ENCODE assay signal across 30 cellular contexts in genomic region chr12:91219919-91220318, GRCh38. TPM values are rescaled to one million over a fixed set of nuclear protein-coding genes. Genes with fewer than 3 reads are reported as not detected.
"Had no signal": no experiment of that assay in that cellular context is flagged by ENCODE, and none has a peak within 500 bp of the region (broad histone marks: within the 10 kb centered on the region; RNA-seq: fewer than 3 reads in every experiment).

No MANE protein-coding gene starts in this region.

- H2AFZ ChIP-seq: parathyroid adenoma had no signal

- H3K27me3 Mint-ChIP-seq: brain; effector memory CD8-positive, alpha-beta T cell had no signal

- H3K9me3 ChIP-seq: adrenal gland, esophagus muscularis mucosa, psoas muscle, spleen, suprapubic skin, tibial artery, upper lobe of right lung had no signal

- H3K4me3 Mint-ChIP-seq: activated naive CD4-positive, alpha-beta T cell treated with anti-CD3 and anti-CD28 coated beads for 36 hours; activated naive CD8-positive, alpha-beta T cell treated with anti-CD3 and anti-CD28 coated beads for 36 hours; brain; effector memory CD8-positive, alpha-beta T cell; memory B cell; naive thymus-derived CD8-positive, alpha-beta T cell; neural crest cell; T-helper 1 cell treated with Interleukin-12 subunit alpha and Interleukin-12 subunit beta and Interleukin-4 antibody, amounts not matched to agents 30 μg/mL and 1 μg/mL, for 36 hours had no signal

- H3K27ac ChIP-seq: adrenal gland, coronary artery, dorsolateral prefrontal cortex, esophagus muscularis mucosa, parathyroid adenoma, psoas muscle, spleen, suprapubic skin, tibial artery, upper lobe of right lung, WERI-Rb-1 had no signal

- H3K4me1 ChIP-seq: adrenal gland, esophagus muscularis mucosa, parathyroid adenoma, psoas muscle, spleen, tibial artery, upper lobe of right lung had no signal

- H3K36me3 Mint-ChIP-seq: activated naive CD8-positive, alpha-beta T cell treated with anti-CD3 and anti-CD28 coated beads for 36 hours; brain; memory B cell; naive thymus-derived CD8-positive, alpha-beta T cell had no signal

- H3K27ac Mint-ChIP-seq: activated naive CD4-positive, alpha-beta T cell treated with anti-CD3 and anti-CD28 coated beads for 36 hours; activated naive CD8-positive, alpha-beta T cell treated with anti-CD3 and anti-CD28 coated beads for 36 hours; brain; effector memory CD8-positive, alpha-beta T cell; memory B cell; naive thymus-derived CD8-positive, alpha-beta T cell; T-helper 1 cell treated with Interleukin-12 subunit alpha and Interleukin-12 subunit beta and Interleukin-4 antibody, amounts not matched to agents 30 μg/mL and 1 μg/mL, for 36 hours had no signal

- H3K4me1 Mint-ChIP-seq: activated naive CD8-positive, alpha-beta T cell treated with anti-CD3 and anti-CD28 coated beads for 36 hours; brain; memory B cell; naive thymus-derived CD8-positive, alpha-beta T cell had no signal

- H3K4me3 ChIP-seq: adrenal gland, coronary artery, dorsolateral prefrontal cortex, esophagus muscularis mucosa, psoas muscle, spleen, suprapubic skin, tibial artery, upper lobe of right lung had no signal

- H3K27me3 ChIP-seq: adrenal gland, esophagus muscularis mucosa, spleen, suprapubic skin, tibial artery, upper lobe of right lung had no signal

- ATAC-seq: activated CD4-positive, CD25-positive, alpha-beta regulatory T cell treated with anti-CD3 and anti-CD28 coated beads, Interleukin-2, amount 50 U/mL, for 24 hours; effector memory CD8-positive, alpha-beta T cell; left cardiac atrium; naive thymus-derived CD8-positive, alpha-beta T cell; upper lobe of right lung had no signal

- H3K9ac ChIP-seq: parathyroid adenoma had no signal

- DNase-seq: activated CD4-positive, alpha-beta T cell treated with anti-CD3 and anti-CD28 coated beads for 48 hours; activated CD4-positive, alpha-beta T cell treated with anti-CD3 and anti-CD28 coated beads, Interleukin-2, amount 50 U/mL, for 48 hours; activated CD8-positive, alpha-beta memory T cell treated with anti-CD3 and anti-CD28 coated beads for 24 hours; activated effector memory CD4-positive, alpha-beta T cell treated with Interleukin-2 at 50 U/mL for 16 hours; activated naive CD4-positive, alpha-beta T cell treated with anti-CD3 and anti-CD28 coated beads for 36 hours; activated naive CD8-positive, alpha-beta T cell treated with anti-CD3 and anti-CD28 coated beads for 36 hours; adrenal gland; aorta; dorsolateral prefrontal cortex; effector memory CD8-positive, alpha-beta T cell; islet precursor cell; left cardiac atrium; naive thymus-derived CD8-positive, alpha-beta T cell; nucleus accumbens; psoas muscle; spleen; stimulated activated naive CD4-positive, alpha-beta T cell; T-helper 9 cell; tibial artery; upper lobe of right lung; WERI-Rb-1 had no signal

- H3K36me3 ChIP-seq: adrenal gland, esophagus muscularis mucosa, spleen, suprapubic skin, tibial artery, upper lobe of right lung, WERI-Rb-1 had no signal

- H3K79me2 ChIP-seq: parathyroid adenoma had no signal

- H3K9me3 Mint-ChIP-seq: activated naive CD4-positive, alpha-beta T cell treated with anti-CD3 and anti-CD28 coated beads for 36 hours; activated naive CD8-positive, alpha-beta T cell treated with anti-CD3 and anti-CD28 coated beads for 36 hours; brain; effector memory CD8-positive, alpha-beta T cell; memory B cell; neural crest cell; T-helper 1 cell treated with Interleukin-12 subunit alpha and Interleukin-12 subunit beta and Interleukin-4 antibody, amounts not matched to agents 30 μg/mL and 1 μg/mL, for 36 hours had no signal

RNA-seq across cellular contexts. Expression of gene DCN, which starts 37.3 kb away (rescaled TPM):
- total RNA-seq: activated naive CD4-positive, alpha-beta T cell treated with anti-CD3 and anti-CD28 coated beads for 36 hours; activated naive CD8-positive, alpha-beta T cell treated with anti-CD3 and anti-CD28 coated beads for 36 hours; naive thymus-derived CD8-positive, alpha-beta T cell had no signal
- polyA plus RNA-seq: naive thymus-derived CD8-positive, alpha-beta T cell had no signal
